In the genomic region with DNA sequence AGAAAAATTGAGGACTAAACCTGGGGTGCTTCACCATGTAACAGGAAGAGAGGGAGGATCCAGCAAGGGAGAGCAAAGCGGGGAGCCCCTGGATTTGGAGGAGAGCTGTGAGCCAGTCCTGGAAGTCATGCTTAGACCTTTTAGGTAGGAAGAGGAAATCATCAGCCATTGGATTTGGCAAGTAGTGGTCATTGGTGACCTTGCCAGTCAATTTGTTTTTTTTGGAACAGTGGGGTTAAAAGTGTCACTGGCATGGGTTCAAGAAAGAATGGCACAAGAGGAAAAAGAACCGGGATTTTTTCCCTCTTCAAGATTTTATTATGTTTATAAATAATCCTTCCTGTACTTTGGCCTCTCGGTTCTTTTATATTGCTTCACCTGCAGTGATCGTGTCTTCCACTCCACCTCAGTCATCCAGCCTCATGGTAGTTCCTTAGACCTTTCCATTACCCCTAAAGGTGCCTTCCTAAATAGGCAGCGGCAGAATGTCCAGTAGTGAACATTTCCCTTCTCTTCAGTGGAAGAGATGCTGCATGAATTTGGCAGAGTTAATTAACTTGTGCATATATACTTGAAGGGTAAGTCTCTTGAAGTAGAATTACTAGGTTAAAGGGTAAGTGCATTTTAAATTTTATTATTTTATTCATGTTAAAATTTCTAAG, we compare ENCODE assay signal across 16 cellular contexts.
DNase-seq lines count a peak whose midpoint lies in the region; ATAC-seq, FAIRE-seq and TF ChIP-seq lines count a peak whose summit lies in the region.
"Had no signal": no experiment of that assay in that cellular context is flagged by ENCODE, and none has a peak within 500 bp of the region (broad histone marks: within the 10 kb centered on the region; RNA-seq: fewer than 3 reads in every experiment).

No MANE protein-coding gene starts in this region.

- H4K20me1 ChIP-seq in HepG2 (ENCODE audit: insufficient read depth, low read length): peaks cover 5% of the 10 kb centered on the region; the same call in 1 of the 2 replicates
- no peaks in the 10 kb centered on the region for H4K20me1 ChIP-seq in fibroblast of lung (ENCODE audit: control insufficient read depth, extremely low read depth, insufficient read depth, low read length)

- TF ChIP-seq CTCF in liver (IDR thresholded peaks at IDR 0.05; ENCODE audit: low read depth, low read length, missing input control): no peak
- no peak for TF ChIP-seq CTCF in HepG2 (CRISPR knock-in tag; IDR thresholded peaks at IDR 0.05)
- no peak for TF ChIP-seq CTCF in fibroblast of lung (conservative IDR thresholded peaks at IDR 0.05 in 1 of 2, IDR thresholded peaks at IDR 0.05 in 1 of 2; ENCODE audit: low read depth in 1 of 2, low read length in 2 of 2)

- H3K4me2 ChIP-seq in HepG2 (ENCODE audit: low read depth, low read length): no peak overlapping the region
- H3K4me2 ChIP-seq in fibroblast of lung (ENCODE audit: extremely low read depth, insufficient read depth, low read length): peak overlapping the region; percentile 8

- H3K4me1 ChIP-seq in liver (ENCODE audit: control insufficient read depth in 4 of 4, insufficient read depth in 4 of 4, low read length in 3 of 4): peaks cover 8 to 24% (median 13%) of the 10 kb centered on the region in 4 donors
- H3K4me1 ChIP-seq in HepG2 (ENCODE audit: insufficient read depth, low read length): no peaks in the 10 kb centered on the region
- H3K4me1 ChIP-seq in fibroblast of lung (ENCODE audit: control insufficient read depth, extremely low read depth, insufficient read depth, low read length): peaks cover 4% of the 10 kb centered on the region
- H3K4me1 ChIP-seq in subcutaneous abdominal adipose tissue (ENCODE audit: control insufficient read depth in 5 of 5, insufficient read depth in 5 of 5, low read length in 5 of 5): peaks cover 0 to 23% (median 17%) of the 10 kb centered on the region in 5 donors

- peaks cover 24% of the 10 kb centered on the region for H3K4me1 Mint-ChIP-seq in T-helper 17 cell

- TF ChIP-seq RAD21 in liver (IDR thresholded peaks at IDR 0.05): peak in 1 of 2 donors; percentile 12
- no peak for TF ChIP-seq RAD21 in HepG2 (CRISPR knock-in tag; IDR thresholded peaks at IDR 0.05)

- no peak overlapping the region for H3K4me3 Mint-ChIP-seq in T-helper 17 cell
- H3K4me3 Mint-ChIP-seq: CD4-positive, alpha-beta memory T cell had no signal

- no peak for TF ChIP-seq POLR2A in HepG2 (IDR thresholded peaks at IDR 0.05; ENCODE audit: insufficient read depth in 1 of 2, low read depth in 2 of 2, low read length in 2 of 2)

- no TSS peak for BruUV-seq in HepG2 (replicated peaks; lab: Mats Ljungman, UMichigan)

- 39% methylated on average over 5 of the region's 5 CpGs for WGBS in liver
- WGBS in HepG2 (ENCODE audit: low lambda C conversion rate): 95% methylated on average over 5 of the region's 5 CpGs

- POLR2A ChIA-PET in HepG2 (lab: Yijun Ruan, JAX): no interaction called here

- peaks cover 0 to 4% (median 1%) of the 10 kb centered on the region in 4 donors for H3K36me3 ChIP-seq in liver (ENCODE audit: control insufficient read depth in 4 of 4, insufficient read depth in 3 of 4, low read depth in 1 of 4, low read length in 3 of 4)
- H3K36me3 ChIP-seq in HepG2 (replicated peaks in 1 of 2; ENCODE audit: control insufficient read depth in 1 of 2, insufficient read depth in 2 of 2, low read length in 2 of 2): peaks cover 10 to 22% of the 10 kb centered on the region in 2 experiments
- H3K36me3 ChIP-seq in fibroblast of lung (ENCODE audit: control insufficient read depth, insufficient read depth, low read length): peaks cover 2% of the 10 kb centered on the region
- H3K36me3 ChIP-seq in subcutaneous abdominal adipose tissue (ENCODE audit: control insufficient read depth in 5 of 5, insufficient read depth in 5 of 5, low read length in 5 of 5): peaks cover 0 to 5% (median 3%) of the 10 kb centered on the region in 5 donors
- no peaks in the 10 kb centered on the region for H3K36me3 ChIP-seq in H7 (replicated peaks; ENCODE audit: control insufficient read depth, insufficient read depth, low read length)

- DNase-seq in HepG2 (ENCODE audit: low spot score): no peak
- no peak for DNase-seq in T-helper 17 cell
- DNase-seq in fibroblast of lung (ENCODE audit: low read depth in 2 of 2): no peak
- DNase-seq in CD1c-positive myeloid dendritic cell (ENCODE audit: extremely low spot score): no peak
- DNase-seq in H7: no peak
- DNase-seq: ACHN; CD4-positive, alpha-beta memory T cell; DND-41; Karpas-422; NCI-H187 treated with DMSO at 0.1 percent for 48 hours; NCI-H526 treated with DMSO at 0.1 percent for 48 hours; SIG-M5 had no signal

- H3K27me3 ChIP-seq in liver (ENCODE audit: control insufficient read depth in 4 of 4, insufficient read depth in 4 of 4, low read length in 3 of 4): no peaks in the 10 kb centered on the region
- H3K27me3 ChIP-seq in HepG2 (ENCODE audit: control insufficient read depth in 1 of 2, insufficient read depth in 2 of 2, low read length in 2 of 2): no peaks in the 10 kb centered on the region
- no peaks in the 10 kb centered on the region for H3K27me3 ChIP-seq in fibroblast of lung (ENCODE audit: control insufficient read depth, insufficient read depth, low read length)
- H3K27me3 ChIP-seq in subcutaneous abdominal adipose tissue (ENCODE audit: control insufficient read depth in 5 of 5, insufficient read depth in 4 of 5, low read length in 5 of 5): no peaks in the 10 kb centered on the region
- no peaks in the 10 kb centered on the region for H3K27me3 ChIP-seq in H7 (ENCODE audit: control insufficient read depth, insufficient read depth, low read length)

- intact Hi-C loops in HepG2 (cut with micrococcal nuclease; ENCODE audit: unreplicated experiment): no loop called here

- no peaks in the 10 kb centered on the region for H3K27me3 Mint-ChIP-seq in T-helper 17 cell
- H3K27me3 Mint-ChIP-seq: CD4-positive, alpha-beta memory T cell had no signal

- H3K79me2 ChIP-seq in HepG2 (ENCODE audit: insufficient read depth, low read length) (peaks cover 12% of the 10 kb centered on the region), fibroblast of lung (ENCODE audit: control insufficient read depth, insufficient read depth, low read length) (peaks cover 60% of the 10 kb centered on the region)

- H3K36me3 Mint-ChIP-seq in T-helper 17 cell (ENCODE audit: low read depth): peaks cover 11% of the 10 kb centered on the region

- H3K4me3 ChIP-seq in liver (ENCODE audit: low read depth in 1 of 3, low read length in 3 of 3) (no peak overlapping the region), HepG2 (replicated peaks in 1 of 3; ENCODE audit: insufficient read depth in 1 of 3, low read depth in 2 of 3, low read length in 3 of 3) (no peak overlapping the region), fibroblast of lung (replicated peaks in 1 of 4; ENCODE audit: control extremely low read depth in 1 of 4, insufficient read depth in 1 of 4, low read depth in 3 of 4, low read length in 4 of 4) (no peak overlapping the region), subcutaneous abdominal adipose tissue (ENCODE audit: low read depth in 1 of 5, low read length in 5 of 5) (no peak overlapping the region), H7 (ENCODE audit: insufficient read depth, low read depth, low read length) (no peak overlapping the region)

- H3K9me3 ChIP-seq in liver (ENCODE audit: control insufficient read depth in 4 of 4, low read length in 3 of 4) (no peaks in the 10 kb centered on the region), HepG2 (ENCODE audit: low read length) (no peaks in the 10 kb centered on the region), T-helper 17 cell (ENCODE audit: control insufficient read depth, low read length, poor library complexity, severe bottlenecking) (no peaks in the 10 kb centered on the region), fibroblast of lung (ENCODE audit: control insufficient read depth, insufficient read depth, low read depth, low read length) (no peaks in the 10 kb centered on the region), subcutaneous abdominal adipose tissue (ENCODE audit: control insufficient read depth in 5 of 5, low read length in 5 of 5) (no peaks in the 10 kb centered on the region)

- no peak for TF ChIP-seq EP300 in HepG2 (IDR thresholded peaks at IDR 0.05; ENCODE audit: low read depth in 2 of 2, low read length in 2 of 2)
- TF ChIP-seq EP300 in HepG2 (CRISPR knock-in tag; IDR thresholded peaks at IDR 0.05; ENCODE audit: borderline replicate concordance): no peak

- peak overlapping the region; percentile 67 for H3K27ac Mint-ChIP-seq in T-helper 17 cell

- H3K9ac ChIP-seq in liver (ENCODE audit: low read depth in 1 of 2, low read length in 2 of 2) (no peak overlapping the region), HepG2 (ENCODE audit: insufficient read depth, low read depth, low read length) (no peak overlapping the region), fibroblast of lung (ENCODE audit: insufficient read depth, low read length) (no peak overlapping the region), subcutaneous abdominal adipose tissue (ENCODE audit: low read length in 5 of 5) (no peak overlapping the region)

- in situ Hi-C loops in HepG2 (cut with HindIII; ENCODE audit: extremely low pct_ligation_motif_present, low pct_unique_long_range_greater_than_20kb): no loop called here

- H3K27ac ChIP-seq in liver (ENCODE audit: low read depth in 1 of 2, low read length in 2 of 2): peak overlapping the region; percentile 52 to 60
- H3K27ac ChIP-seq in HepG2 (ENCODE audit: extremely low read length, insufficient read depth, low read length): no peak overlapping the region
- no peak overlapping the region for H3K27ac ChIP-seq in fibroblast of lung (ENCODE audit: insufficient read depth, low read length)
- H3K27ac ChIP-seq in subcutaneous abdominal adipose tissue (ENCODE audit: low read depth, low read length): peak overlapping the region; percentile 22

- ATAC-seq in HepG2 (no peak), T-helper 17 cell (no peak), GM19023 (IDR thresholded peaks at IDR 0.05; ENCODE audit: unreplicated experiment) (no peak)

- H2AFZ ChIP-seq in HepG2 (ENCODE audit: low read length) (no peak overlapping the region), fibroblast of lung (ENCODE audit: low read length) (no peak overlapping the region)

- CTCF ChIA-PET in HepG2 (lab: Yijun Ruan, JAX; ENCODE audit: low intra/inter-chr PET ratio, low total read pairs): no interaction called here

- FAIRE-seq in HepG2 (lab: Jason Lieb, UNC): no peak
- FAIRE-seq: D721Med had no signal

TF ChIP-seq in liver, 16 proteins besides CTCF, POLR2A, EP300 and RAD21 (continues in another document):
- no peak for TF ChIP-seq NR2F2 (IDR thresholded peaks at IDR 0.05)
- TF ChIP-seq, protein P1, sequence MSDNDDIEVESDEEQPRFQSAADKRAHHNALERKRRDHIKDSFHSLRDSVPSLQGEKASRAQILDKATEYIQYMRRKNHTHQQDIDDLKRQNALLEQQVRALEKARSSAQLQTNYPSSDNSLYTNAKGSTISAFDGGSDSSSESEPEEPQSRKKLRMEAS (IDR thresholded peaks at IDR 0.05): peak; percentile 52

TF ChIP-seq in HepG2, 621 proteins besides CTCF, POLR2A, EP300 and RAD21 (continues in another document):
- TF ChIP-seq ZNF775 (CRISPR knock-in tag; IDR thresholded peaks at IDR 0.05; ENCODE audit: borderline replicate concordance): no peak
- no peak for TF ChIP-seq ZNF251 (CRISPR knock-in tag; IDR thresholded peaks at IDR 0.05)
- no peak for TF ChIP-seq SP5 (CRISPR knock-in tag; IDR thresholded peaks at IDR 0.05; ENCODE audit: borderline replicate concordance, low read depth)
- TF ChIP-seq ZMYM3 (CRISPR knock-in tag; IDR thresholded peaks at IDR 0.05): no peak
- TF ChIP-seq ZNF660 (CRISPR knock-in tag; IDR thresholded peaks at IDR 0.05; ENCODE audit: borderline replicate concordance, low read depth): no peak

Comparison
In these comparisons a context has a peak if more than half of its experiments do, and no peak if none do; other contexts are left out.
1. H3K27ac ChIP-seq: peak in liver (2 of 2) and subcutaneous abdominal adipose tissue (single experiment); none in HepG2 (single experiment) and fibroblast of lung (single experiment).